In genomic region chr17:32546031-32546444, GRCh38 we compare ENCODE assay signal across 9 cellular contexts. TPM values are rescaled to one million over a fixed set of nuclear protein-coding genes. Genes with fewer than 3 reads are reported as not detected.
DNase-seq lines count a peak whose midpoint lies in the region; ATAC-seq lines count a peak whose summit lies in the region.
"Had no signal": no experiment of that assay in that cellular context is flagged by ENCODE, and none has a peak within 500 bp of the region (broad histone marks: within the 10 kb centered on the region; RNA-seq: fewer than 3 reads in every experiment).

No MANE protein-coding gene starts in this region.

- no peak overlapping the region for H3K4me3 Mint-ChIP-seq in activated CD4-positive, alpha-beta T cell treated with anti-CD3 and anti-CD28 coated beads, Interleukin-2, amount 10 ng/mL, durations not matched to agents 24 days and 14 days

- DNase-seq in activated CD4-positive, alpha-beta T cell treated with anti-CD3 and anti-CD28 coated beads, Interleukin-2, amount 10 ng/mL, durations not matched to agents 24 days and 14 days = peak; percentile 49
- DNase-seq in activated CD4-positive, alpha-beta T cell treated with anti-CD3 and anti-CD28 coated beads, Interleukin-2, amount 50 U/mL, for 4 hours = no peak
- DNase-seq in SK-N-DZ (ENCODE audit: low spot score) (peak; percentile 36), iPS-NIHi11 (ENCODE audit: low spot score) (peak; percentile 72), SHP77 treated with DMSO at 0.1 percent for 48 hours (lab: John Stamatoyannopoulos, UW) (no peak)
- no peak for DNase-seq in stimulated activated CD4-positive, alpha-beta T cell treated with anti-CD3 and anti-CD28 coated beads, Interleukin-12 subunit alpha, Interleukin-12 subunit beta, amount 100 ng/mL, for 4 hours
- DNase-seq: PC-3 had no signal

- H3K27ac Mint-ChIP-seq in activated CD4-positive, alpha-beta T cell treated with anti-CD3 and anti-CD28 coated beads, Interleukin-2, amount 10 ng/mL, durations not matched to agents 24 days and 14 days = no peak overlapping the region

- ATAC-seq in HG02938 (IDR thresholded peaks at IDR 0.05; ENCODE audit: unreplicated experiment) = no peak
- ATAC-seq in HG02981 (IDR thresholded peaks at IDR 0.05; ENCODE audit: unreplicated experiment) = no peak
- ATAC-seq: PC-3 had no signal

- intact Hi-C loops in activated CD4-positive, alpha-beta T cell treated with anti-CD3 and anti-CD28 coated beads, Interleukin-2, amount 10 ng/mL, durations not matched to agents 24 days and 14 days (cut with micrococcal nuclease) = no loop called here

- H3K36me3 Mint-ChIP-seq in activated CD4-positive, alpha-beta T cell treated with anti-CD3 and anti-CD28 coated beads, Interleukin-2, amount 10 ng/mL, durations not matched to agents 24 days and 14 days (ENCODE audit: low read depth) = no peaks in the 10 kb centered on the region

- H3K4me1 Mint-ChIP-seq in activated CD4-positive, alpha-beta T cell treated with anti-CD3 and anti-CD28 coated beads, Interleukin-2, amount 10 ng/mL, durations not matched to agents 24 days and 14 days = peaks cover 9% of the 10 kb centered on the region

- peaks cover 5% of the 10 kb centered on the region for H3K27me3 Mint-ChIP-seq in activated CD4-positive, alpha-beta T cell treated with anti-CD3 and anti-CD28 coated beads, Interleukin-2, amount 10 ng/mL, durations not matched to agents 24 days and 14 days

- no peaks in the 10 kb centered on the region for H3K9me3 Mint-ChIP-seq in activated CD4-positive, alpha-beta T cell treated with anti-CD3 and anti-CD28 coated beads, Interleukin-2, amount 10 ng/mL, durations not matched to agents 24 days and 14 days

RNA-seq across cellular contexts. Expression of gene CDK5R1, which starts 59.2 kb away (rescaled TPM):
- 7.2 and 8.2 TPM in 2 replicates for total RNA-seq in activated CD4-positive, alpha-beta T cell treated with anti-CD3 and anti-CD28 coated beads, Interleukin-2, amount 10 ng/mL, durations not matched to agents 24 days and 14 days
- 21.6 and 23.7 TPM in 2 replicates for polyA plus RNA-seq in SK-N-DZ (2014; cell fraction: cytosol; rRNA removed)
- 20.3 and 21.7 TPM in 2 replicates for polyA plus RNA-seq in SK-N-DZ (2014; cell fraction: nucleus; rRNA removed)

Comparison
In these comparisons a context has a peak if more than half of its experiments do, and no peak if none do; other contexts are left out.
1. DNase-seq: peak in activated CD4-positive, alpha-beta T cell treated with anti-CD3 and anti-CD28 coated beads, Interleukin-2, amount 10 ng/mL, durations not matched to agents 24 days and 14 days (single experiment), SK-N-DZ (single experiment) and iPS-NIHi11 (single experiment); none in activated CD4-positive, alpha-beta T cell treated with anti-CD3 and anti-CD28 coated beads, Interleukin-2, amount 50 U/mL, for 4 hours (0 of 2), SHP77 treated with DMSO at 0.1 percent for 48 hours (single experiment) and stimulated activated CD4-positive, alpha-beta T cell treated with anti-CD3 and anti-CD28 coated beads, Interleukin-12 subunit alpha, Interleukin-12 subunit beta, amount 100 ng/mL, for 4 hours (single experiment).